9 cellular contexts compared by ENCODE assay signal in the genomic region with DNA sequence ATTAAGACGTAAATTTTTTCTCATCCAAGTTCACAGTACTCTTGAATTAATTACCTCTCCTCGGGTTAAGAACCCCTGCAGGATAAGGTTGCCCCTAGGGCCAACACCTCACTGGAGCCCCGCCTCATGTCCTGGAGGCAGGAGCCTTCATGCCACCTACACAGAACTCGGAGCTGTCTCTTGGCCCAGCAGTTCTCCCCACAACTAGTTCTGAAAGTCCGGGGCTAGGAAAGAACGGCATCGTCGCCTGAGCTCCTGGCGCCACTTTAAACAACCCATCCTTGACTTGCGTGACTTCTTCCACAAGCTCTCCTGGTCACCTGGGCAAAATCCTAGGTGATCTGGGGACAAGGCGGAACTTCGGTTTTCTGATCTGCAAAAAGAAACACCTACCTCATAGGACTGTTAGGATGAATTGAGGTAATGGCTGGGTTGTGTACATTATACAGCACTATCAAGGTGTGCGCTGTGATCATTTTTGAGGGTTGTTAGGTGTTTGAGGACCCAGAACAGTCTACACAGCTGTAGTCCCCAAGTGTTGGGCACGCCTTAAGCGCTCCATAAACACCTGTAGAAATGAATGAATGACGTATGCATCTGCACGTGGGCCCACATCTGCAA. TPM values are rescaled to one million over a fixed set of nuclear protein-coding genes. Genes with fewer than 3 reads are reported as not detected.
A peak's percentile ranks its signal among the peaks of the same experiment; 100 is the strongest.
DNase-seq lines count a peak whose midpoint lies in the region; ATAC-seq, FAIRE-seq and TF ChIP-seq lines count a peak whose summit lies in the region.
"Had no signal": no experiment of that assay in that cellular context is flagged by ENCODE, and none has a peak within 500 bp of the region (broad histone marks: within the 10 kb centered on the region; RNA-seq: fewer than 3 reads in every experiment).

No MANE protein-coding gene starts in this region.

- peak overlapping the region; percentile 52 for H3K4me3 ChIP-seq in GM06990 (replicated peaks; ENCODE audit: low read depth, low read length)
- peak overlapping the region; percentile 69 for H3K4me3 ChIP-seq in SJCRH30
- H3K4me3 ChIP-seq in fibroblast of mammary gland (ENCODE audit: control insufficient read depth, low read depth, low read length) = peak overlapping the region; percentile 21
- peak overlapping the region; percentile 94 for H3K4me3 ChIP-seq in psoas muscle

- no peaks in the 10 kb centered on the region for H3K9me3 ChIP-seq in SJCRH30 (replicated peaks)
- H3K9me3 ChIP-seq in psoas muscle = no peaks in the 10 kb centered on the region

- FAIRE-seq in HTR-8/SVneo (lab: Jason Lieb, UNC) = no peak
- FAIRE-seq: TTC549 had no signal

- no peak overlapping the region for H3K27ac ChIP-seq in SJCRH30
- peak overlapping the region; percentile 86 for H3K27ac ChIP-seq in psoas muscle

- H3K4me1 ChIP-seq in SJCRH30 (peaks cover 24% of the 10 kb centered on the region), psoas muscle (peaks cover 19% of the 10 kb centered on the region)

- TF ChIP-seq CTCF in GM06990 (IDR thresholded peaks at IDR 0.05; ENCODE audit: insufficient read depth, low read length, poor library complexity, severe bottlenecking) = no peak
- no peak for TF ChIP-seq CTCF in fibroblast of mammary gland (conservative IDR thresholded peaks at IDR 0.05; ENCODE audit: control insufficient read depth, insufficient read depth, low read depth, low read length)
- no peak for TF ChIP-seq CTCF in psoas muscle (IDR thresholded peaks at IDR 0.05)

- H3K36me3 ChIP-seq in GM06990 (ENCODE audit: control insufficient read depth, insufficient read depth, low read length) (no peaks in the 10 kb centered on the region), SJCRH30 (no peaks in the 10 kb centered on the region), psoas muscle (ENCODE audit: insufficient read depth in 1 of 2, low read depth in 1 of 2) (no peaks in the 10 kb centered on the region)

- DNase-seq in GM06990 (ENCODE audit: extremely low read depth, insufficient read length) (no peak), SJCRH30 (no peak), fibroblast of mammary gland (ENCODE audit: low read depth) (no peak), psoas muscle (no peak), HTR-8/SVneo (ENCODE audit: insufficient read length, low spot score) (no peak), OCI-M2 (lab: John Stamatoyannopoulos, UW; ENCODE audit: unreplicated experiment) (no peak)

- ATAC-seq in psoas muscle (no peak), GM21576 (IDR thresholded peaks at IDR 0.05; ENCODE audit: unreplicated experiment) (no peak), esophagus mucosa (no peak)

- H3K27me3 ChIP-seq in GM06990 (replicated peaks; ENCODE audit: control insufficient read depth, insufficient read depth, low read length) (peaks cover 4% of the 10 kb centered on the region; the same call in 1 of the 2 replicates), SJCRH30 (no peaks in the 10 kb centered on the region), psoas muscle (ENCODE audit: insufficient read depth in 3 of 3, low read length in 2 of 3) (no peaks in the 10 kb centered on the region)

- WGBS in psoas muscle, 3 donors = 73 to 78% (median 73%) methylated on average over 17 of the region's 17 CpGs

- intact Hi-C loops in psoas muscle (cut with DNase I) = loop anchor here (5.0 kb wide), 2 partner anchors 36 to 74 kb away; no protein-coding TSS in a partner anchor

RNA-seq across cellular contexts. Expression of gene ITGA6, which starts 0.6 kb away (rescaled TPM):
- total RNA-seq in SJCRH30 (2014; rRNA removed; shearing (Covaris generic)) = 52.3 and 57.8 TPM in 2 replicates
- total RNA-seq in psoas muscle (10 to 100 TPM; 25.9 to 46.5 (median 43.8) TPM), esophagus mucosa (65.2 TPM)
- polyA plus RNA-seq in psoas muscle = 10 to 100 TPM; 16.4 to 22.3 (median 20.9) TPM

Comparison
In these comparisons a context has a peak if more than half of its experiments do, and no peak if none do; other contexts are left out.
1. H3K4me3 ChIP-seq: peak in every context shown above with its lines; median percentile 94 in psoas muscle; 69 in SJCRH30; 52 in GM06990; 21 in fibroblast of mammary gland.